ENCODE assay signal across 1 cellular context in genomic region chr20:1569417-1569861, GRCh38.
A peak's percentile ranks its signal among the peaks of the same experiment; 100 is the strongest.
TF ChIP-seq lines count a peak whose summit lies in the region.

No MANE protein-coding gene starts in this region.

TF ChIP-seq in HepG2, 621 proteins besides CTCF, POLR2A, EP300 and RAD21:
- TF ChIP-seq FOXA1 (IDR thresholded peaks at IDR 0.05), result no peak
- no peak for TF ChIP-seq FOXA1 (CRISPR knock-in tag; IDR thresholded peaks at IDR 0.05)
- TF ChIP-seq ZMYM2 (CRISPR knock-in tag; IDR thresholded peaks at IDR 0.05), result no peak
- TF ChIP-seq ZBTB8A (CRISPR knock-in tag; IDR thresholded peaks at IDR 0.05; ENCODE audit: borderline replicate concordance, low read depth), result no peak
- no peak for TF ChIP-seq PRMT3 (CRISPR knock-in tag; IDR thresholded peaks at IDR 0.05; ENCODE audit: borderline replicate concordance, low read depth)
- TF ChIP-seq IRX3 (CRISPR knock-in tag; IDR thresholded peaks at IDR 0.05; ENCODE audit: borderline replicate concordance, low read depth), result no peak
- no peak for TF ChIP-seq ZNF572 (CRISPR knock-in tag; IDR thresholded peaks at IDR 0.05)
- TF ChIP-seq NFE2L2 (IDR thresholded peaks at IDR 0.05; ENCODE audit: low read length), result peak; percentile 69; the same call in 1 of the 2 replicates
- no peak for TF ChIP-seq SRSF4 (IDR thresholded peaks at IDR 0.05; ENCODE audit: low read depth, low read length, poor library complexity, severe bottlenecking)
- no peak for TF ChIP-seq ZNF720 (CRISPR knock-in tag; IDR thresholded peaks at IDR 0.05)
- TF ChIP-seq GZF1 (CRISPR knock-in tag; IDR thresholded peaks at IDR 0.05), result no peak
- TF ChIP-seq PPARG (CRISPR knock-in tag; conservative IDR thresholded peaks at IDR 0.05), result no peak
- TF ChIP-seq ZSCAN9 (CRISPR knock-in tag; IDR thresholded peaks at IDR 0.05; ENCODE audit: borderline replicate concordance), result no peak
- TF ChIP-seq ISL2 (CRISPR knock-in tag; IDR thresholded peaks at IDR 0.05), result no peak
- TF ChIP-seq, protein P1, sequence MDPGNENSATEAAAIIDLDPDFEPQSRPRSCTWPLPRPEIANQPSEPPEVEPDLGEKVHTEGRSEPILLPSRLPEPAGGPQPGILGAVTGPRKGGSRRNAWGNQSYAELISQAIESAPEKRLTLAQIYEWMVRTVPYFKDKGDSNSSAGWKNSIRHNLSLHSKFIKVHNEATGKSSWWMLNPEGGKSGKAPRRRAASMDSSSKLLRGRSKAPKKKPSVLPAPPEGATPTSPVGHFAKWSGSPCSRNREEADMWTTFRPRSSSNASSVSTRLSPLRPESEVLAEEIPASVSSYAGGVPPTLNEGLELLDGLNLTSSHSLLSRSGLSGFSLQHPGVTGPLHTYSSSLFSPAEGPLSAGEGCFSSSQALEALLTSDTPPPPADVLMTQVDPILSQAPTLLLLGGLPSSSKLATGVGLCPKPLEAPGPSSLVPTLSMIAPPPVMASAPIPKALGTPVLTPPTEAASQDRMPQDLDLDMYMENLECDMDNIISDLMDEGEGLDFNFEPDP (CRISPR knock-in tag; conservative IDR thresholded peaks at IDR 0.05), result no peak
- TF ChIP-seq, protein P2, sequence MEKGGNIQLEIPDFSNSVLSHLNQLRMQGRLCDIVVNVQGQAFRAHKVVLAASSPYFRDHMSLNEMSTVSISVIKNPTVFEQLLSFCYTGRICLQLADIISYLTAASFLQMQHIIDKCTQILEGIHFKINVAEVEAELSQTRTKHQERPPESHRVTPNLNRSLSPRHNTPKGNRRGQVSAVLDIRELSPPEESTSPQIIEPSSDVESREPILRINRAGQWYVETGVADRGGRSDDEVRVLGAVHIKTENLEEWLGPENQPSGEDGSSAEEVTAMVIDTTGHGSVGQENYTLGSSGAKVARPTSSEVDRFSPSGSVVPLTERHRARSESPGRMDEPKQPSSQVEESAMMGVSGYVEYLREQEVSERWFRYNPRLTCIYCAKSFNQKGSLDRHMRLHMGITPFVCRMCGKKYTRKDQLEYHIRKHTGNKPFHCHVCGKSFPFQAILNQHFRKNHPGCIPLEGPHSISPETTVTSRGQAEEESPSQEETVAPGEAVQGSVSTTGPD (CRISPR knock-in tag; IDR thresholded peaks at IDR 0.05), result no peak
- no peak for TF ChIP-seq MXD4 (CRISPR knock-in tag; IDR thresholded peaks at IDR 0.05)
- TF ChIP-seq, protein P3, sequence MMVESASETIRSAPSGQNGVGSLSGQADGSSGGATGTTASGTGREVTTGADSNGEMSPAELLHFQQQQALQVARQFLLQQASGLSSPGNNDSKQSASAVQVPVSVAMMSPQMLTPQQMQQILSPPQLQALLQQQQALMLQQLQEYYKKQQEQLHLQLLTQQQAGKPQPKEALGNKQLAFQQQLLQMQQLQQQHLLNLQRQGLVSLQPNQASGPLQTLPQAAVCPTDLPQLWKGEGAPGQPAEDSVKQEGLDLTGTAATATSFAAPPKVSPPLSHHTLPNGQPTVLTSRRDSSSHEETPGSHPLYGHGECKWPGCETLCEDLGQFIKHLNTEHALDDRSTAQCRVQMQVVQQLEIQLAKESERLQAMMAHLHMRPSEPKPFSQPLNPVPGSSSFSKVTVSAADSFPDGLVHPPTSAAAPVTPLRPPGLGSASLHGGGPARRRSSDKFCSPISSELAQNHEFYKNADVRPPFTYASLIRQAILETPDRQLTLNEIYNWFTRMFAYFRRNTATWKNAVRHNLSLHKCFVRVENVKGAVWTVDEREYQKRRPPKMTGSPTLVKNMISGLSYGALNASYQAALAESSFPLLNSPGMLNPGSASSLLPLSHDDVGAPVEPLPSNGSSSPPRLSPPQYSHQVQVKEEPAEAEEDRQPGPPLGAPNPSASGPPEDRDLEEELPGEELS (CRISPR knock-in tag; IDR thresholded peaks at IDR 0.05), result no peak
- TF ChIP-seq ZNF639 (CRISPR knock-in tag; conservative IDR thresholded peaks at IDR 0.05), result no peak
- no peak for TF ChIP-seq GPBP1L1 (CRISPR knock-in tag; IDR thresholded peaks at IDR 0.05)
- no peak for TF ChIP-seq ZNF766 (CRISPR knock-in tag; IDR thresholded peaks at IDR 0.05; ENCODE audit: borderline replicate concordance)
- TF ChIP-seq ZNF678 (CRISPR knock-in tag; IDR thresholded peaks at IDR 0.05), result no peak
- no peak for TF ChIP-seq XRCC5 (optimal IDR thresholded peaks at IDR 0.05; ENCODE audit: low read length)
- no peak for TF ChIP-seq SPEN (CRISPR knock-in tag; IDR thresholded peaks at IDR 0.05; ENCODE audit: low read depth)
- TF ChIP-seq ZNF34 (CRISPR knock-in tag; IDR thresholded peaks at IDR 0.05; ENCODE audit: borderline replicate concordance), result no peak
- peak in 1 of 2 experiments; percentile 54; a peak in 2 of 4 replicates for TF ChIP-seq MAFK (conservative IDR thresholded peaks at IDR 0.05 in 1 of 2, IDR thresholded peaks at IDR 0.05 in 1 of 2; ENCODE audit: low read length in 2 of 2)
- TF ChIP-seq CBX1 (IDR thresholded peaks at IDR 0.05; ENCODE audit: low read depth), result no peak
- TF ChIP-seq KLF11 (CRISPR knock-in tag; IDR thresholded peaks at IDR 0.05), result no peak
- TF ChIP-seq SP5 (CRISPR knock-in tag; IDR thresholded peaks at IDR 0.05; ENCODE audit: borderline replicate concordance, low read depth), result no peak
- no peak for TF ChIP-seq ZNF75D (CRISPR knock-in tag; IDR thresholded peaks at IDR 0.05; ENCODE audit: borderline replicate concordance)
- TF ChIP-seq ZSCAN30 (CRISPR knock-in tag; IDR thresholded peaks at IDR 0.05), result no peak
- TF ChIP-seq ZNF501 (CRISPR knock-in tag; IDR thresholded peaks at IDR 0.05), result no peak
- no peak for TF ChIP-seq CBX2 (IDR thresholded peaks at IDR 0.05; ENCODE audit: low read depth, low read length)
- TF ChIP-seq CBX2 (CRISPR knock-in tag; IDR thresholded peaks at IDR 0.05; ENCODE audit: low read depth), result no peak
- TF ChIP-seq BRCA1 (CRISPR knock-in tag; IDR thresholded peaks at IDR 0.05), result no peak
- TF ChIP-seq ZSCAN29 (CRISPR knock-in tag; conservative IDR thresholded peaks at IDR 0.05), result no peak
- TF ChIP-seq MAFF (IDR thresholded peaks at IDR 0.05; ENCODE audit: low read depth, low read length), result peak; percentile 24; the same call in 1 of the 2 replicates
- TF ChIP-seq TEF (CRISPR knock-in tag; IDR thresholded peaks at IDR 0.05), result no peak
- TF ChIP-seq ZNF607 (CRISPR knock-in tag; IDR thresholded peaks at IDR 0.05; ENCODE audit: borderline replicate concordance), result no peak
- TF ChIP-seq ZBTB26 (CRISPR knock-in tag; IDR thresholded peaks at IDR 0.05; ENCODE audit: borderline replicate concordance), result no peak
- no peak for TF ChIP-seq TOE1 (CRISPR knock-in tag; IDR thresholded peaks at IDR 0.05)
- TF ChIP-seq FOXK1 (CRISPR knock-in tag; IDR thresholded peaks at IDR 0.05; ENCODE audit: borderline replicate concordance, low read depth), result no peak
- TF ChIP-seq ZNF530 (CRISPR knock-in tag; IDR thresholded peaks at IDR 0.05; ENCODE audit: low read depth), result no peak
- no peak for TF ChIP-seq ZBTB38 (CRISPR knock-in tag; IDR thresholded peaks at IDR 0.05)
- TF ChIP-seq, protein P4, sequence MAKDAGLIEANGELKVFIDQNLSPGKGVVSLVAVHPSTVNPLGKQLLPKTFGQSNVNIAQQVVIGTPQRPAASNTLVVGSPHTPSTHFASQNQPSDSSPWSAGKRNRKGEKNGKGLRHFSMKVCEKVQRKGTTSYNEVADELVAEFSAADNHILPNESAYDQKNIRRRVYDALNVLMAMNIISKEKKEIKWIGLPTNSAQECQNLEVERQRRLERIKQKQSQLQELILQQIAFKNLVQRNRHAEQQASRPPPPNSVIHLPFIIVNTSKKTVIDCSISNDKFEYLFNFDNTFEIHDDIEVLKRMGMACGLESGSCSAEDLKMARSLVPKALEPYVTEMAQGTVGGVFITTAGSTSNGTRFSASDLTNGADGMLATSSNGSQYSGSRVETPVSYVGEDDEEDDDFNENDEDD (CRISPR knock-in tag; IDR thresholded peaks at IDR 0.05; ENCODE audit: borderline replicate concordance), result no peak
- no peak for TF ChIP-seq TBX2 (CRISPR knock-in tag; IDR thresholded peaks at IDR 0.05; ENCODE audit: borderline replicate concordance)
- TF ChIP-seq ZNF350 (CRISPR knock-in tag; IDR thresholded peaks at IDR 0.05; ENCODE audit: borderline replicate concordance, low read depth), result no peak
- TF ChIP-seq ELF3 (CRISPR knock-in tag; IDR thresholded peaks at IDR 0.05), result peak; percentile 12; the same call in 1 of the 2 replicates
- TF ChIP-seq ATF1 (CRISPR knock-in tag; IDR thresholded peaks at IDR 0.05), result 0 out of 2 replicates have a peak, but pooled peaks have one; percentile 8
- TF ChIP-seq ZNF670 (CRISPR knock-in tag; IDR thresholded peaks at IDR 0.05; ENCODE audit: borderline replicate concordance), result no peak
- TF ChIP-seq PCBP2 (optimal IDR thresholded peaks at IDR 0.05; ENCODE audit: low read depth, low read length, poor library complexity, severe bottlenecking), result no peak
- peak; percentile 74 for TF ChIP-seq FOSL2 (CRISPR knock-in tag; IDR thresholded peaks at IDR 0.05)
